ENCODE assay signal across 8 cellular contexts in the genomic region with DNA sequence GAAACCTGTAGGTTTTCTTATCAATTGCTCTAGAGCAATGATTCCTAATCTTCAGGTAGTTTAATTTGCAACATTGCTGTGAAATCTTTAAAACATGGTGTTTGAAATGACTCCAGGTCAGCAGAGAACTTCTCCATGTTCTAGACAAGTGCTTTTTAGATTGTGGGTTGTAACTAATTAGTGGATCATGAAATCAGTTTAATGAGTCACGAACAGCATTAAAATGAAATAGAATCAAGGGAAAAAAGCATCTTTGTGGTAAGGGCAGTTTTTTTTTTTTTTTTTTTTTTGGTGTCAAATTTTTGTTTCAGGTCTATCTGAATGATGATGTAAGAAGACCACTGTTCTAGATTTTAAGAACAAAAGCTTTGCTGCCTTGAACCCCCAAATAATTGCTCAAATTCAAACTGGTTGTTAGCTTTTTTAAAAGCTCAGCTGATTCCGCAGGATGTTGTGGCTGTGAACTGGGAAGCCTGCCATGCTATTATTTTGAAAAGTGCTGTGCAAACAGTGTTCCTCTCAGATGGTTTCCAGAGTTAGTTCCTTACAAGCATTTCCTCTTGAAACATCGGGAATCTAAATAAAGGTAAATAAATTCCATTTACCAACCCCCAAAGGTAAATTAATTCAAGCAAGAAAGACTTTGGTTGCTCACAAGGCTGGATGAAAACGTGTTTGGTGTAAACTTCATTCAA.
DNase-seq lines count a peak whose midpoint lies in the region; ATAC-seq lines count a peak whose summit lies in the region.

No MANE protein-coding gene starts in this region.

- no peak for ATAC-seq in HG03159 (IDR thresholded peaks at IDR 0.05; ENCODE audit: unreplicated experiment)
- ATAC-seq in GM21717 (IDR thresholded peaks at IDR 0.05; ENCODE audit: unreplicated experiment): no peak
- ATAC-seq in GM18870 (IDR thresholded peaks at IDR 0.05; ENCODE audit: unreplicated experiment): no peak

- peaks cover 41 to 72% (median 53%) of the 10 kb centered on the region in 10 experiments for H3K4me1 ChIP-seq in BLaER1 treated with 17β-estradiol and CSF1 and Interleukin-3, amounts not matched to agents 10 nM and 100 nM

- H3K27me3 ChIP-seq in BLaER1 treated with 17β-estradiol and CSF1 and Interleukin-3, amounts not matched to agents 10 nM and 100 nM: no peaks in the 10 kb centered on the region

- H3K4me2 ChIP-seq in BLaER1 treated with 17β-estradiol and CSF1 and Interleukin-3, amounts not matched to agents 10 nM and 100 nM: peak overlapping the region; percentile 73 to 90 (median 83)

- H4K20me1 ChIP-seq in BLaER1 treated with 17β-estradiol and CSF1 and Interleukin-3, amounts not matched to agents 10 nM and 100 nM: peaks cover 0 to 3% (median 0%) of the 10 kb centered on the region in 11 experiments; a peak in 1 of 22 replicates

- H3K9ac ChIP-seq in BLaER1 treated with 17β-estradiol and CSF1 and Interleukin-3, amounts not matched to agents 10 nM and 100 nM: peak overlapping the region; percentile 31 to 77 (median 66); a peak in 21 of 22 replicates

- peaks cover 13 to 42% (median 32%) of the 10 kb centered on the region in 11 experiments for H3K9me3 ChIP-seq in BLaER1 treated with 17β-estradiol and CSF1 and Interleukin-3, amounts not matched to agents 10 nM and 100 nM (replicated peaks in 1 of 11)

- peak; percentile 80 for DNase-seq in NCI-H2081 treated with DMSO at 0.1 percent for 48 hours (lab: John Stamatoyannopoulos, UW)
- DNase-seq in dedifferentiated amniotic fluid mesenchymal stem cell (ENCODE audit: extremely low spot score): peak; percentile 26
- peak; percentile 66 for DNase-seq in midbrain (lab: John Stamatoyannopoulos, UW)
- no peak for DNase-seq in Kasumi-1 (lab: John Stamatoyannopoulos, UW)

- 0 out of 22 replicates have a peak, but pooled peaks cover 0 to 4% (median 0%) of the 10 kb centered on the region in 11 experiments for H3K36me3 ChIP-seq in BLaER1 treated with 17β-estradiol and CSF1 and Interleukin-3, amounts not matched to agents 10 nM and 100 nM

- H3K27ac ChIP-seq in BLaER1 treated with 17β-estradiol and CSF1 and Interleukin-3, amounts not matched to agents 10 nM and 100 nM: peak overlapping the region; percentile 59 to 92 (median 82); a peak in 20 of 22 replicates

- peak overlapping the region in 9 of 10 experiments; percentile 30 to 61 (median 41); a peak in 14 of 20 replicates for H3K4me3 ChIP-seq in BLaER1 treated with 17β-estradiol and CSF1 and Interleukin-3, amounts not matched to agents 10 nM and 100 nM

Comparison
In these comparisons a context has a peak if more than half of its experiments do, and no peak if none do; other contexts are left out.
1. DNase-seq: peak in NCI-H2081 treated with DMSO at 0.1 percent for 48 hours (single experiment), dedifferentiated amniotic fluid mesenchymal stem cell (single experiment) and midbrain (single experiment); none in Kasumi-1 (0 of 2).